ENCODE assay signal across 22 cellular contexts in genomic region chr1:230900984-230901383, GRCh38.
"Had no signal": no experiment of that assay in that cellular context is flagged by ENCODE, and none has a peak within 500 bp of the region (broad histone marks: within the 10 kb centered on the region; RNA-seq: fewer than 3 reads in every experiment).

No MANE protein-coding gene starts in this region.

- H3K4me1 ChIP-seq: gastrocnemius medialis, parathyroid adenoma had no signal

- DNase-seq: activated B cell treated with CpG ODN at 0.5 μM for 24 hours; activated CD4-positive, alpha-beta memory T cell treated with anti-CD3 and anti-CD28 coated beads for 36 hours; activated CD4-positive, alpha-beta T cell treated with anti-CD3 and anti-CD28 coated beads for 4 hours; activated naive CD4-positive, alpha-beta T cell; activated T-cell treated with anti-CD3 and anti-CD28 coated beads for 4 hours; anterior cingulate cortex; effector CD8-positive, alpha-beta T cell; gastrocnemius medialis; kidney; left ventricle myocardium inferior; mesenchymal stem cell; naive thymus-derived CD8-positive, alpha-beta T cell; stimulated activated CD4-positive, alpha-beta T cell treated with anti-CD3 and anti-CD28 coated beads, Interleukin-2, amount 100 ng/mL, for 24 hours; stimulated activated naive CD8-positive, alpha-beta T cell treated with anti-CD3 and anti-CD28 coated beads, Interleukin-15, Interleukin-2, amounts not matched to agents 100 U/mL and 50 U/mL, for 24 hours; T-helper 1 cell; T-helper 9 cell had no signal

- H3K27ac Mint-ChIP-seq: activated B cell treated with CpG ODN at 0.5 μM for 24 hours; activated CD4-positive, alpha-beta memory T cell treated with anti-CD3 and anti-CD28 coated beads for 36 hours; activated T-helper 17 cell treated with anti-CD3 and anti-CD28 coated beads, Interleukin-2, amount 50 U/mL, for 72 hours; dendritic cell treated with granulocyte-macrophage colony-stimulating factor and Interleukin-4, amounts not matched to agents 40 ng/mL and 50 ng/mL, for 4 days; type B pancreatic cell had no signal

- H3K4me1 Mint-ChIP-seq: activated B cell treated with CpG ODN at 0.5 μM for 24 hours; activated T-helper 17 cell treated with anti-CD3 and anti-CD28 coated beads, Interleukin-2, amount 50 U/mL, for 72 hours; central memory CD8-positive, alpha-beta T cell; naive thymus-derived CD8-positive, alpha-beta T cell had no signal

- H3K9me3 ChIP-seq: gastrocnemius medialis, left ventricle myocardium inferior had no signal

- H3K27ac ChIP-seq: gastrocnemius medialis, left ventricle myocardium inferior, parathyroid adenoma had no signal

- H3K9me3 Mint-ChIP-seq: activated CD4-positive, alpha-beta memory T cell treated with anti-CD3 and anti-CD28 coated beads for 36 hours; activated T-helper 17 cell treated with anti-CD3 and anti-CD28 coated beads, Interleukin-2, amount 50 U/mL, for 72 hours; central memory CD8-positive, alpha-beta T cell; dendritic cell treated with granulocyte-macrophage colony-stimulating factor and Interleukin-4, amounts not matched to agents 40 ng/mL and 50 ng/mL, for 4 days; naive thymus-derived CD8-positive, alpha-beta T cell; type B pancreatic cell had no signal

- H3K4me3 Mint-ChIP-seq: activated B cell treated with CpG ODN at 0.5 μM for 24 hours; activated CD4-positive, alpha-beta memory T cell treated with anti-CD3 and anti-CD28 coated beads for 36 hours; activated T-helper 17 cell treated with anti-CD3 and anti-CD28 coated beads, Interleukin-2, amount 50 U/mL, for 72 hours; central memory CD8-positive, alpha-beta T cell; dendritic cell treated with granulocyte-macrophage colony-stimulating factor and Interleukin-4, amounts not matched to agents 40 ng/mL and 50 ng/mL, for 4 days; naive thymus-derived CD8-positive, alpha-beta T cell; type B pancreatic cell had no signal

- ATAC-seq: activated T-helper 17 cell treated with anti-CD3 and anti-CD28 coated beads, Interleukin-2, amount 50 U/mL, for 72 hours; esophagus mucosa; gastrocnemius medialis; naive thymus-derived CD8-positive, alpha-beta T cell; stimulated activated naive CD8-positive, alpha-beta T cell treated with anti-CD3 and anti-CD28 coated beads, Interleukin-15, Interleukin-2, amounts not matched to agents 100 U/mL and 50 U/mL, for 24 hours had no signal

- H3K4me3 ChIP-seq: gastrocnemius medialis, left ventricle myocardium inferior had no signal

- H3K27me3 Mint-ChIP-seq: activated B cell treated with CpG ODN at 0.5 μM for 24 hours; activated CD4-positive, alpha-beta memory T cell treated with anti-CD3 and anti-CD28 coated beads for 36 hours; activated T-helper 17 cell treated with anti-CD3 and anti-CD28 coated beads, Interleukin-2, amount 50 U/mL, for 72 hours; central memory CD8-positive, alpha-beta T cell; dendritic cell treated with granulocyte-macrophage colony-stimulating factor and Interleukin-4, amounts not matched to agents 40 ng/mL and 50 ng/mL, for 4 days; naive thymus-derived CD8-positive, alpha-beta T cell; type B pancreatic cell had no signal

- H3K9ac ChIP-seq: parathyroid adenoma had no signal

- H3K27me3 ChIP-seq: gastrocnemius medialis had no signal
